ENCODE assay signal across 8 cellular contexts in genomic region chr2:170817247-170817998, GRCh38. TPM values are rescaled to one million over a fixed set of nuclear protein-coding genes. Genes with fewer than 3 reads are reported as not detected.
DNase-seq lines count a peak whose midpoint lies in the region; ATAC-seq lines count a peak whose summit lies in the region.

No MANE protein-coding gene starts in this region.

- H3K27ac Mint-ChIP-seq in IgD-negative memory B cell: peak overlapping the region; percentile 35 to 95 (median 86)
- H3K27ac Mint-ChIP-seq in activated T-cell treated with anti-CD3 and anti-CD28 coated beads, Interleukin-2, amount 50 U/mL, for 24 hours: peak overlapping the region; percentile 14

- H3K36me3 Mint-ChIP-seq in IgD-negative memory B cell: no peaks in the 10 kb centered on the region
- H3K36me3 Mint-ChIP-seq in activated T-cell treated with anti-CD3 and anti-CD28 coated beads, Interleukin-2, amount 50 U/mL, for 24 hours (ENCODE audit: low read depth): no peaks in the 10 kb centered on the region

- H3K27me3 ChIP-seq in right cardiac atrium (ENCODE audit: control insufficient read depth, insufficient read depth): no peaks in the 10 kb centered on the region

- H3K27ac ChIP-seq in right cardiac atrium (ENCODE audit: low read length) (no peak overlapping the region), skin epidermis (no peak overlapping the region)

- peaks cover 76% of the 10 kb centered on the region for H3K27me3 Mint-ChIP-seq in IgD-negative memory B cell
- H3K27me3 Mint-ChIP-seq in activated T-cell treated with anti-CD3 and anti-CD28 coated beads, Interleukin-2, amount 50 U/mL, for 24 hours: peaks cover 97% of the 10 kb centered on the region

- intact Hi-C loops in right cardiac atrium (cut with DNase I): loop anchor here (5.0 to 10.0 kb wide), 5 partner anchors 323 to 583 kb away; no protein-coding TSS in a partner anchor

- peak; percentile 92 for DNase-seq in DMS53 (lab: John Stamatoyannopoulos, UW)
- DNase-seq in activated T-cell treated with anti-CD3 and anti-CD28 coated beads, Interleukin-2, amount 50 U/mL, for 24 hours: peak; percentile 67
- no peak for DNase-seq in right cardiac atrium

- no peaks in the 10 kb centered on the region for H3K9me3 ChIP-seq in right cardiac atrium (ENCODE audit: control insufficient read depth, low read length)

- peaks cover 15 to 30% (median 28%) of the 10 kb centered on the region in 3 donors for H3K4me1 Mint-ChIP-seq in IgD-negative memory B cell
- H3K4me1 Mint-ChIP-seq in activated T-cell treated with anti-CD3 and anti-CD28 coated beads, Interleukin-2, amount 50 U/mL, for 24 hours (ENCODE audit: low read depth): peaks cover 71% of the 10 kb centered on the region

- H3K4me1 ChIP-seq in right cardiac atrium (ENCODE audit: control insufficient read depth, insufficient read depth, low read length): peaks cover 3% of the 10 kb centered on the region

- peak in 1 of 2 donors; percentile 14 for ATAC-seq in right cardiac atrium
- ATAC-seq in HG03045 (IDR thresholded peaks at IDR 0.05; ENCODE audit: unreplicated experiment): no peak
- no peak for ATAC-seq in HG02981 (IDR thresholded peaks at IDR 0.05; ENCODE audit: unreplicated experiment)
- no peak for ATAC-seq in GM21737 (IDR thresholded peaks at IDR 0.05; ENCODE audit: unreplicated experiment)

- peak overlapping the region; percentile 63 to 90 (median 76) for H3K4me3 Mint-ChIP-seq in IgD-negative memory B cell
- H3K4me3 Mint-ChIP-seq in activated T-cell treated with anti-CD3 and anti-CD28 coated beads, Interleukin-2, amount 50 U/mL, for 24 hours: peak overlapping the region; percentile 76

- H3K4me3 ChIP-seq in right cardiac atrium (ENCODE audit: low read length) (peak overlapping the region; percentile 42), skin epidermis (peak overlapping the region; percentile 17 to 45 (median 29))

- H3K9me3 Mint-ChIP-seq in IgD-negative memory B cell: peaks cover 0 to 11% (median 0%) of the 10 kb centered on the region in 3 donors
- no peaks in the 10 kb centered on the region for H3K9me3 Mint-ChIP-seq in activated T-cell treated with anti-CD3 and anti-CD28 coated beads, Interleukin-2, amount 50 U/mL, for 24 hours

- under 1% methylated on average over 59 of the region's 59 CpGs for WGBS in right cardiac atrium

RNA-seq across cellular contexts. Expression of gene GAD1, which starts 0.7 kb away (rescaled TPM):
- polyA plus RNA-seq in IgD-negative memory B cell (not detected), right cardiac atrium (0.02 TPM)
- total RNA-seq in right cardiac atrium: not detected

RNA-seq across cellular contexts. Expression of gene ERICH2, which starts 47.2 kb away (rescaled TPM):
- polyA plus RNA-seq in IgD-negative memory B cell (not detected), right cardiac atrium (4.1 TPM)
- total RNA-seq in right cardiac atrium: 1 to 10 TPM in 3 of 4 donors, not detected in 1; 1.7 to 5.2 (median 2.9) TPM

Comparison
In these comparisons a context has a peak if more than half of its experiments do, and no peak if none do; other contexts are left out.
1. DNase-seq: peak in DMS53 (single experiment) and activated T-cell treated with anti-CD3 and anti-CD28 coated beads, Interleukin-2, amount 50 U/mL, for 24 hours (single experiment); none in right cardiac atrium (0 of 3).